11 cellular contexts compared by ENCODE assay signal in the genomic region with DNA sequence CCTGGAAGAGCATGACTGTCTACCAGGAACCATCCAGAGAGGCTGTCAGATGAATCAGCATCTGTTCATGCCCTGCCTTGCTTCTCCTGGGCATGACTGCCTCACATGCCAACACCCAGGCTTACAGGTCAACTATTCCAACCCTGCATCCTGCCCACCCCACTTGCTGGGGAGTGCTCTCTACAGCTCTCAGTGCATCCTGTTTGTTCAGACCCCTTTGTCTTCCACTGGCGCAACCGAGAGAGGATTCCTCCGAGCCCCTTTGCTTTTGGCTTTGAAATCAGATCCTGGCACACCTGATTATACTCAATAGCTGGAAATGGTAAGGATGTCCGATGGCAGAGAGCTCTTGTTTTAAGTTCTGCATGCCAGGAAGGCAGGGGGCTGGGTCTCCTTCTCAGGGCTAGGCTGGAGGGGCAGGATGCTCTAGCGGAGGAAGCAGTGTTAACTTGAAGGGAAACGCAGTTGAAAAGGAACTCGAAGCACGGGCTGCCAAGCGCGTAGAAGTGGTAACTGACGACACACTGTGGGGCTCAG.
A peak's percentile ranks its signal among the peaks of the same experiment; 100 is the strongest.
DNase-seq lines count a peak whose midpoint lies in the region; ATAC-seq, FAIRE-seq and TF ChIP-seq lines count a peak whose summit lies in the region.
"Had no signal": no experiment of that assay in that cellular context is flagged by ENCODE, and none has a peak within 500 bp of the region (broad histone marks: within the 10 kb centered on the region; RNA-seq: fewer than 3 reads in every experiment).

No MANE protein-coding gene starts in this region.

- H3K79me2 ChIP-seq in osteoblast (ENCODE audit: insufficient read depth, low read length) = no peaks in the 10 kb centered on the region

- H3K4me3 ChIP-seq in left ventricle myocardium inferior (no peak overlapping the region), right atrium auricular region (no peak overlapping the region), right cardiac atrium (ENCODE audit: low read length) (no peak overlapping the region), osteoblast (ENCODE audit: insufficient read depth, low read length) (no peak overlapping the region)

- peak; percentile 50 for FAIRE-seq in urothelium cell line (lab: Jason Lieb, UNC)

- peak overlapping the region; percentile 42 for H3K27ac ChIP-seq in left ventricle myocardium inferior (replicated peaks)
- H3K27ac ChIP-seq in right atrium auricular region = no peak overlapping the region
- H3K27ac ChIP-seq in right cardiac atrium (ENCODE audit: low read length) = peak overlapping the region; percentile 20
- no peak overlapping the region for H3K27ac ChIP-seq in osteoblast (ENCODE audit: low read depth, low read length)

- H3K27me3 ChIP-seq in left ventricle myocardium inferior (ENCODE audit: low read depth) (no peaks in the 10 kb centered on the region), right atrium auricular region (no peaks in the 10 kb centered on the region), right cardiac atrium (ENCODE audit: control insufficient read depth, insufficient read depth) (no peaks in the 10 kb centered on the region), osteoblast (ENCODE audit: insufficient read depth, low read length) (no peaks in the 10 kb centered on the region)

- intact Hi-C loops in left ventricle myocardium inferior (cut with micrococcal nuclease) = no loop called here
- intact Hi-C loops in right cardiac atrium (cut with DNase I) = no loop called here

- H2AFZ ChIP-seq in osteoblast (ENCODE audit: low read length) = no peak overlapping the region

- ATAC-seq in right cardiac atrium = peak; percentile 66 to 67
- ATAC-seq in GM19035 (IDR thresholded peaks at IDR 0.05; ENCODE audit: unreplicated experiment) = no peak

- H3K9me3 ChIP-seq in left ventricle myocardium inferior (replicated peaks) (no peaks in the 10 kb centered on the region), right atrium auricular region (no peaks in the 10 kb centered on the region), right cardiac atrium (ENCODE audit: control insufficient read depth, low read length) (no peaks in the 10 kb centered on the region), osteoblast (ENCODE audit: low read depth, low read length) (no peaks in the 10 kb centered on the region)

- H4K20me1 ChIP-seq in osteoblast (ENCODE audit: insufficient read depth, low read length) = no peaks in the 10 kb centered on the region

- TF ChIP-seq CTCF in left ventricle myocardium inferior (IDR thresholded peaks at IDR 0.05; ENCODE audit: borderline replicate concordance) (no peak), right atrium auricular region (IDR thresholded peaks at IDR 0.05) (no peak), osteoblast (IDR thresholded peaks at IDR 0.05; ENCODE audit: extremely low read depth, low read depth, low read length) (no peak), GM13976 (IDR thresholded peaks at IDR 0.05; ENCODE audit: borderline replicate concordance, control extremely low read depth, extremely low read depth, insufficient read depth, missing control alignments) (no peak)

- H3K36me3 ChIP-seq in left ventricle myocardium inferior (no peaks in the 10 kb centered on the region), right atrium auricular region (no peaks in the 10 kb centered on the region), osteoblast (ENCODE audit: insufficient read depth, low read length) (no peaks in the 10 kb centered on the region)

- in situ Hi-C loops in GM13976 (cut with MboI; ENCODE audit: low sequenced_read_pairs, unreplicated experiment) = no loop called here

- 63% methylated on average over 11 of the region's 11 CpGs for WGBS in right cardiac atrium

- no peak for DNase-seq in left ventricle myocardium inferior
- no peak for DNase-seq in right atrium auricular region (ENCODE audit: low spot score)
- DNase-seq in HT1080 (ENCODE audit: low read depth) = peak; percentile 64
- DNase-seq in right cardiac atrium = peak in 2 of 3 donors; percentile 59 to 61
- DNase-seq in urothelium cell line (ENCODE audit: low spot score) = peak; percentile 44
- no peak for DNase-seq in osteoblast (ENCODE audit: insufficient read length, low spot score, missing footprints)
- no peak for DNase-seq in GM13976 (ENCODE audit: low spot score)
- DNase-seq: activated CD4-positive, CD25-positive, alpha-beta regulatory T cell; Kasumi-1; stimulated activated CD4-positive, alpha-beta T cell treated with anti-CD3 and anti-CD28 coated beads, Interleukin-12 subunit alpha, Interleukin-12 subunit beta, amount 100 ng/mL, for 4 hours had no signal

- H3K4me2 ChIP-seq in osteoblast (ENCODE audit: insufficient read depth, low read length) = no peak overlapping the region

- H3K4me1 ChIP-seq in left ventricle myocardium inferior (peaks cover 8% of the 10 kb centered on the region), right atrium auricular region (peaks cover 0 to 4% of the 10 kb centered on the region in 2 donors), right cardiac atrium (ENCODE audit: control insufficient read depth, insufficient read depth, low read length) (no peaks in the 10 kb centered on the region), osteoblast (ENCODE audit: insufficient read depth, low read length) (peaks cover 3% of the 10 kb centered on the region)

Comparison
In these comparisons a context has a peak if more than half of its experiments do, and no peak if none do; other contexts are left out.
1. DNase-seq: peak in HT1080 (single experiment), right cardiac atrium (2 of 3) and urothelium cell line (single experiment); none in left ventricle myocardium inferior (single experiment), right atrium auricular region (single experiment), osteoblast (single experiment) and GM13976 (single experiment).
2. H3K27ac ChIP-seq: peak in left ventricle myocardium inferior (single experiment) and right cardiac atrium (single experiment); none in right atrium auricular region (0 of 2) and osteoblast (single experiment).